Comparison of ENCODE assay signal across 8 cellular contexts in the genomic region with DNA sequence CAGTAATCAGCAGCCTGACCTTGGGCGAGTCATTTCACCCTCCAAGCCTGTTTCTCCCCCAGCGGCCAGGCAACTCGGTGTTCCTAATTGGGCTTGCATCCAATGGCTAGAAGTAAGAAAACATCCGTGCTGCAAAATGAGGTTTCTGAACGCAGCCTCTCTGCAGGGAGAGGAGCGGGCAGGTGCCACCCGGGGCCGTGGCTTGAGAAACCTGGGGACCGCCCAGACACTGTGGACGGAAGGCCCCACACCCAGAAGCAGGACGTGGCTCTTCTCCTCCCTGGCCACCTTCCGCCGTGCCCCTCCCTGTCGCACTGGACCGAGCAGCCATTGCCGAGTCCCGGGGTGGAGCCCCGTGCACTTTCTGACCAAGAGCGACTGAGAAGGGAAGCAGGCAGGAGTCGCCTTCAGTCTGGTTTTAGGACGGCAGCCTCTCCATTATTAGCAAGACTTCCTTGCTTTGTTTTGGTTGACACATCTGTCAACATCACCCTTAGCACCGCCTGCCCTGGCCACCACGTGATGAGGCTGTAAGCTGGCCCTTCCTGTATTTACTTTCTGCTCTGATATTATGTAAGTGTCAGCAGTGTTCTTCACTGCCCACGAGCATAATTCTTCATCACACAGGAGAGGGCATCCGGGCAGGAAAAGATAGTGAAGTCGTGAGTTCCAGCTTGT. TPM values are rescaled to one million over a fixed set of nuclear protein-coding genes. Genes with fewer than 3 reads are reported as not detected.
DNase-seq lines count a peak whose midpoint lies in the region; FAIRE-seq lines count a peak whose summit lies in the region.

No MANE protein-coding gene starts in this region.

- H2BK5ac ChIP-seq in neuronal stem cell (ENCODE audit: low read length) = peak overlapping the region; percentile 93

- no peak overlapping the region for H4K91ac ChIP-seq in neuronal stem cell (ENCODE audit: low read depth, low read length, poor library complexity)

- no peaks in the 10 kb centered on the region for H3K9me3 ChIP-seq in neuronal stem cell (replicated peaks in 1 of 2; ENCODE audit: control insufficient read depth in 2 of 2, insufficient read depth in 1 of 2, low read depth in 1 of 2, low read length in 2 of 2)

- peaks cover 8% of the 10 kb centered on the region for H3K79me1 ChIP-seq in neuronal stem cell (ENCODE audit: low read depth, low read length)

- H3K18ac ChIP-seq in neuronal stem cell (ENCODE audit: low read length) = peak overlapping the region; percentile 98

- H4K8ac ChIP-seq in neuronal stem cell (ENCODE audit: low read depth, low read length) = no peak overlapping the region

- peak overlapping the region; percentile 89 for H3K9ac ChIP-seq in neuronal stem cell (ENCODE audit: low read depth, low read length, poor library complexity)

- H2BK120ac ChIP-seq in neuronal stem cell (ENCODE audit: low read depth, low read length) = peak overlapping the region; percentile 52

- H2AFZ ChIP-seq in neuronal stem cell (ENCODE audit: low read length) = peak overlapping the region; percentile 97

- H3K23ac ChIP-seq in neuronal stem cell (ENCODE audit: low read depth, low read length, poor library complexity) = peak overlapping the region; percentile 96

- peak overlapping the region; percentile 9 for H3K14ac ChIP-seq in neuronal stem cell (ENCODE audit: low read length)

- no peaks in the 10 kb centered on the region for H3K9me3 Mint-ChIP-seq in activated naive CD8-positive, alpha-beta T cell treated with anti-CD3 and anti-CD28 coated beads for 36 hours

- FAIRE-seq in RCC 7860 (lab: Jason Lieb, UNC) = no peak

- H3K4ac ChIP-seq in neuronal stem cell (ENCODE audit: low read length) = no peak overlapping the region

- peak overlapping the region; percentile 83 to 92 for H3K4me3 ChIP-seq in neuronal stem cell (ENCODE audit: low read length in 2 of 2)

- no CpG with 5 or more reads among the region's 26 CpGs for WGBS in neuronal stem cell (ENCODE audit: extremely low coverage in 2 of 2, insufficient read length in 2 of 2, insufficient replicate concordance in 1 of 2), 2 donors

- H2BK15ac ChIP-seq in neuronal stem cell (ENCODE audit: low read length) = peak overlapping the region; percentile 49

- H3K4me2 ChIP-seq in neuronal stem cell (ENCODE audit: insufficient read depth, low read length, poor library complexity, severe bottlenecking) = peak overlapping the region; percentile 99

- H3K27ac ChIP-seq in neuronal stem cell (replicated peaks; ENCODE audit: low read length) = no peak overlapping the region

- peaks cover 51% of the 10 kb centered on the region for H3K36me3 Mint-ChIP-seq in activated naive CD8-positive, alpha-beta T cell treated with anti-CD3 and anti-CD28 coated beads for 36 hours

- no peaks in the 10 kb centered on the region for H3K27me3 ChIP-seq in neuronal stem cell (ENCODE audit: control insufficient read depth in 3 of 3, insufficient read depth in 3 of 3, low read depth in 1 of 3, low read length in 3 of 3)

- H3K27ac Mint-ChIP-seq in activated naive CD8-positive, alpha-beta T cell treated with anti-CD3 and anti-CD28 coated beads for 36 hours = peak overlapping the region; percentile 97

- peaks cover 15 to 16% of the 10 kb centered on the region in 2 donors for H3K4me1 ChIP-seq in neuronal stem cell (ENCODE audit: control insufficient read depth in 2 of 2, insufficient read depth in 1 of 2, low read depth in 1 of 2, low read length in 2 of 2)

- peaks cover 44% of the 10 kb centered on the region for H3K4me1 Mint-ChIP-seq in activated naive CD8-positive, alpha-beta T cell treated with anti-CD3 and anti-CD28 coated beads for 36 hours

- peak overlapping the region; percentile 83 for H2AK5ac ChIP-seq in neuronal stem cell (ENCODE audit: low read depth, low read length)

- peaks cover 2 to 29% of the 10 kb centered on the region in 2 donors for H3K36me3 ChIP-seq in neuronal stem cell (replicated peaks in 1 of 2; ENCODE audit: control insufficient read depth in 2 of 2, insufficient read depth in 2 of 2, low read length in 2 of 2)

- H3K4me3 Mint-ChIP-seq in activated naive CD8-positive, alpha-beta T cell treated with anti-CD3 and anti-CD28 coated beads for 36 hours = peak overlapping the region; percentile 98

- no peak overlapping the region for H2BK12ac ChIP-seq in neuronal stem cell (ENCODE audit: low read length)

- DNase-seq in DMS79 treated with DMSO at 0.1 percent for 48 hours (lab: John Stamatoyannopoulos, UW) (peak; percentile 17), DMS79 (lab: John Stamatoyannopoulos, UW) (no peak), HK-2 (ENCODE audit: unreplicated experiment) (peak; percentile 53), RCC 7860 (ENCODE audit: low spot score) (peak; percentile 57), glomerular endothelial cell (ENCODE audit: extremely low read depth, low read depth, low spot score) (peak; percentile 44), neuronal stem cell (ENCODE audit: low spot score) (peak; percentile 45), GM19238 (ENCODE audit: insufficient read length, low spot score) (no peak)
- peak; percentile 46 for DNase-seq in activated naive CD8-positive, alpha-beta T cell treated with anti-CD3 and anti-CD28 coated beads for 36 hours

- no peaks in the 10 kb centered on the region for H3K27me3 Mint-ChIP-seq in activated naive CD8-positive, alpha-beta T cell treated with anti-CD3 and anti-CD28 coated beads for 36 hours

RNA-seq across cellular contexts. Expression of a gene that starts 0.8 kb away (rescaled TPM):
- 100 to 1,000 TPM; 143 to 149 TPM for total RNA-seq in activated naive CD8-positive, alpha-beta T cell treated with anti-CD3 and anti-CD28 coated beads for 36 hours
- total RNA-seq in glomerular endothelial cell = 51.7 and 83.3 TPM in 2 replicates
- polyA plus RNA-seq in neuronal stem cell (2013, experiment 1 of 2) = 11.7 TPM
- 12.1 TPM for polyA plus RNA-seq in neuronal stem cell (2013, experiment 2 of 2)

RNA-seq across cellular contexts. Expression of a gene that starts 29.0 kb away (rescaled TPM):
- under 1 TPM in 1 of 2 experiments, not detected in 1; 0.12 TPM for total RNA-seq in activated naive CD8-positive, alpha-beta T cell treated with anti-CD3 and anti-CD28 coated beads for 36 hours
- total RNA-seq in glomerular endothelial cell = 18.5 and 27.1 TPM in 2 replicates
- polyA plus RNA-seq in neuronal stem cell (2013, experiment 1 of 2) = not detected
- polyA plus RNA-seq in neuronal stem cell (2013, experiment 2 of 2) = not detected

RNA-seq across cellular contexts. Expression of a gene that starts 56.6 kb away (rescaled TPM):
- 100 to 1,000 TPM; 142 to 151 TPM for total RNA-seq in activated naive CD8-positive, alpha-beta T cell treated with anti-CD3 and anti-CD28 coated beads for 36 hours
- 10.9 and 33.2 TPM in 2 replicates for total RNA-seq in glomerular endothelial cell
- 0.06 TPM for polyA plus RNA-seq in neuronal stem cell (2013, experiment 1 of 2)
- 0.39 TPM for polyA plus RNA-seq in neuronal stem cell (2013, experiment 2 of 2)

Comparison
In these comparisons a context has a peak if more than half of its experiments do, and no peak if none do; other contexts are left out.
1. DNase-seq: peak in DMS79 treated with DMSO at 0.1 percent for 48 hours (single experiment), HK-2 (single experiment), RCC 7860 (single experiment), activated naive CD8-positive, alpha-beta T cell treated with anti-CD3 and anti-CD28 coated beads for 36 hours (single experiment), glomerular endothelial cell (single experiment) and neuronal stem cell (single experiment); none in DMS79 (single experiment) and GM19238 (single experiment).
2. RNA of a gene that starts 29.0 kb away (total RNA-seq): 18.5 to 27.1 TPM in glomerular endothelial cell; 0.12 TPM in activated naive CD8-positive, alpha-beta T cell treated with anti-CD3 and anti-CD28 coated beads for 36 hours; every median in the first group is over 10 times any median in the second.